In the genomic region with DNA sequence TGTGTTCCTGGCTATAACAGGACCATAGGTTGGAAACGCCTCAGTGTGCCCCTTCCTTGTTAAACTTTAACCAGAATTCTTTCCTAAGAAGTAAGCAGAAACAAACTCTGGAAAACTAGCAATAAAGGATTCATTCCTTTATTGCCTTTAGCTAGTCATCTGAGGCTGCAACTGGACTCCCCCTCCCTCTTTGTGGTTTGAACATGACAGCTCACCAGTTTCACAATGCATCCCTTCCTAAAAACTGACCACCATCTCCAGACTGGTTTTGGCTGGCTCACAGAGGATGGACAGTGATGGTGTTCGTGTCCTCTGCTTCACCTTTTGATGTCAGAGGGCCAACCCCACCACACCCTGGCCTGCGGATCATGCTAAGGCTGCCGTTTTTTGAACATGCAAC, we compare ENCODE assay signal across 8 cellular contexts. TPM values are rescaled to one million over a fixed set of nuclear protein-coding genes. Genes with fewer than 3 reads are reported as not detected.
DNase-seq lines count a peak whose midpoint lies in the region; ATAC-seq and TF ChIP-seq lines count a peak whose summit lies in the region.

No MANE protein-coding gene starts in this region.

- 91% methylated on average over 4 of the region's 4 CpGs for WGBS in right cardiac atrium
- 32 to 37% methylated on average over 2 to 4 of the region's 4 CpGs for WGBS in transverse colon (ENCODE audit: low coverage in 1 of 2), 2 donors

- no peak for TF ChIP-seq POLR2A in transverse colon (IDR thresholded peaks at IDR 0.05)

- H3K36me3 ChIP-seq in SJSA1 = no peaks in the 10 kb centered on the region
- H3K36me3 ChIP-seq in transverse colon = no peaks in the 10 kb centered on the region
- H3K36me3 ChIP-seq in BE2C = no peaks in the 10 kb centered on the region

- no peaks in the 10 kb centered on the region for H3K27me3 ChIP-seq in SJSA1 (replicated peaks)
- no peaks in the 10 kb centered on the region for H3K27me3 ChIP-seq in right cardiac atrium (ENCODE audit: control insufficient read depth, insufficient read depth)
- H3K27me3 ChIP-seq in transverse colon = no peaks in the 10 kb centered on the region
- no peaks in the 10 kb centered on the region for H3K27me3 ChIP-seq in BE2C

- DNase-seq in SIG-M5 treated with dmso at 0.1 percent for 504 hours (lab: John Stamatoyannopoulos, UW; ENCODE audit: unreplicated experiment) = peak; percentile 21
- DNase-seq in SIG-M5 (lab: John Stamatoyannopoulos, UW) = no peak
- peak; percentile 12 to 47 for DNase-seq in SJSA1 (ENCODE audit: low read depth in 1 of 2, low spot score in 2 of 2)
- peak; percentile 25 to 48 (median 37) for DNase-seq in right cardiac atrium
- DNase-seq in transverse colon = peak; percentile 50
- DNase-seq in GM10266 (ENCODE audit: extremely low spot score) = no peak
- no peak for DNase-seq in BE2C

- H3K9me3 ChIP-seq in SJSA1 (replicated peaks) (no peaks in the 10 kb centered on the region), right cardiac atrium (ENCODE audit: control insufficient read depth, low read length) (no peaks in the 10 kb centered on the region), transverse colon (no peaks in the 10 kb centered on the region), BE2C (no peaks in the 10 kb centered on the region)

- TF ChIP-seq CTCF in transverse colon (IDR thresholded peaks at IDR 0.05) (no peak), GM10266 (IDR thresholded peaks at IDR 0.05; ENCODE audit: control insufficient read depth, insufficient read depth, low read depth, missing control alignments) (no peak), BE2C (IDR thresholded peaks at IDR 0.05; ENCODE audit: low read depth, low read length) (no peak)

- intact Hi-C loops in right cardiac atrium (cut with DNase I) = loop anchor here in 1 of 4 donors (10.0 kb wide), 1 partner anchor 54 kb away; no protein-coding TSS in a partner anchor
- intact Hi-C loops in transverse colon (cut with DNase I; ENCODE audit: low total_unique reads) = no loop called here

- no peak for TF ChIP-seq EP300 in transverse colon (IDR thresholded peaks at IDR 0.05; ENCODE audit: low read depth)

- ATAC-seq in right cardiac atrium = peak; percentile 67 to 69
- no peak for ATAC-seq in GM18519 (IDR thresholded peaks at IDR 0.05; ENCODE audit: low FRiP score, unreplicated experiment)

- in situ Hi-C loops in transverse colon (cut with MboI; ENCODE audit: low pct_ligation_motif_present in 1 of 4, low pct_unique_long_range_greater_than_20kb in 1 of 4, low sequenced_read_pairs in 3 of 4) = no loop called here

- no peaks in the 10 kb centered on the region for H3K4me1 ChIP-seq in SJSA1 (replicated peaks)
- H3K4me1 ChIP-seq in right cardiac atrium (ENCODE audit: control insufficient read depth, insufficient read depth, low read length) = peaks cover 2% of the 10 kb centered on the region
- H3K4me1 ChIP-seq in transverse colon = peaks cover 0 to 26% (median 11%) of the 10 kb centered on the region in 4 donors
- H3K4me1 ChIP-seq in BE2C = no peaks in the 10 kb centered on the region

- no peak overlapping the region for H3K4me3 ChIP-seq in SJSA1
- no peak overlapping the region for H3K4me3 ChIP-seq in right cardiac atrium (ENCODE audit: low read length)
- H3K4me3 ChIP-seq in transverse colon = no peak overlapping the region
- H3K4me3 ChIP-seq in BE2C (ENCODE audit: low read depth, low read length) = no peak overlapping the region

- no peak overlapping the region for H3K27ac ChIP-seq in SJSA1
- H3K27ac ChIP-seq in right cardiac atrium (ENCODE audit: low read length) = no peak overlapping the region
- peak overlapping the region; percentile 30 to 67 (median 58) for H3K27ac ChIP-seq in transverse colon

RNA-seq across cellular contexts. Expression of gene TGFBR2, which starts 27.9 kb away (rescaled TPM):
- total RNA-seq in SJSA1 (2014; rRNA removed; shearing (Covaris generic)) = 30.6 and 44.6 TPM in 2 replicates
- total RNA-seq in right cardiac atrium (100 to 1,000 TPM; 196 to 255 (median 212) TPM), transverse colon (100 to 1,000 TPM in 2 of 4 donors, 10 to 100 TPM in 2; 63.2 to 179 (median 98.5) TPM)
- 77.7 TPM for polyA plus RNA-seq in right cardiac atrium
- 2.3 TPM for polyA plus RNA-seq in BE2C (2012; ENCODE audit: insufficient read depth, insufficient read length, low read depth)

Comparison
In these comparisons a context has a peak if more than half of its experiments do, and no peak if none do; other contexts are left out.
1. DNase-seq: peak in SIG-M5 treated with dmso at 0.1 percent for 504 hours (single experiment), SJSA1 (2 of 2), right cardiac atrium (3 of 3) and transverse colon (single experiment); none in SIG-M5 (single experiment), GM10266 (single experiment) and BE2C (single experiment).
2. H3K27ac ChIP-seq: peak in transverse colon (4 of 4); none in SJSA1 (single experiment) and right cardiac atrium (single experiment).